12 cellular contexts compared by ENCODE assay signal in the genomic region with DNA sequence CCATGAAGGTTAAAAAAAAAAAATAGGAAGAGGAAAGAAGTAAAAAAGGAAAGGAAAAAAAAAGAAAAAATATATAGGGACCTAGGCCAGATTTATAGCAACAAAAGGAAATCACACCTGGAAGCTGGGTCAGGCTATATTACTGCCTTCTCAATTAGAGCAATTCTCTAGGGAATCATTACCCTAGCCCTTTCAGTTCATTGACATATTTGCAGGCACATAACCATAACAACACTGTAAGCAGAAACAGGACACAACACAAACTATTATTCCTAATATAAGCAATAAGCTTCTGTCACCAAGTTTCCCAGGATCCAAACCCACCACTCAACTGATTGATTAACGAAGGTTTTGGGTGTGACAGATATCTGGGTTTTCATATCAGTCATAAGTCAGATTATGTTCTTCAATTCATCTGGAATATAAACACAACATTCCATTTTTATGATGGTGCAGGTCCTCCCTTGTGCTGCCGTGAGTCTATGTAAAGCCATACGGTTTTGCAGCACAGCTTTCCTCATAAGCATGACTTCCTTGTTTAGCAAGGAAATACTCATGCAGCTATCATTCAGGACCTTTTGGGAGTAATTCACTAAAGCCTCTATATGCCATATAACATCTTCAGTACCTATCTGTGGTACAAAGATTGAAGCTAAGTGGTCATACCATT. TPM values are rescaled to one million over a fixed set of nuclear protein-coding genes. Genes with fewer than 3 reads are reported as not detected.
DNase-seq lines count a peak whose midpoint lies in the region; ATAC-seq and TF ChIP-seq lines count a peak whose summit lies in the region.
"Had no signal": no experiment of that assay in that cellular context is flagged by ENCODE, and none has a peak within 500 bp of the region (broad histone marks: within the 10 kb centered on the region; RNA-seq: fewer than 3 reads in every experiment).

No MANE protein-coding gene starts in this region.

- no peak overlapping the region for H3K4ac ChIP-seq in mesenchymal stem cell (ENCODE audit: low read depth in 1 of 2, low read length in 2 of 2)

- H3K27ac ChIP-seq in brain microvascular endothelial cell = peak overlapping the region; percentile 59
- peak overlapping the region; percentile 9 for H3K27ac ChIP-seq in mesenchymal stem cell (ENCODE audit: low read length, poor library complexity, severe bottlenecking)
- H3K27ac ChIP-seq: PC-9 had no signal

- H3K4me3 ChIP-seq in brain microvascular endothelial cell (ENCODE audit: low read depth, low read length) (no peak overlapping the region), mesenchymal stem cell (ENCODE audit: insufficient read depth in 1 of 2, low read depth in 1 of 2, low read length in 2 of 2) (peak overlapping the region in 1 of 2 experiments; percentile 15)
- H3K4me3 ChIP-seq: PC-9 had no signal

- no peak overlapping the region for H2BK5ac ChIP-seq in mesenchymal stem cell (ENCODE audit: low read depth, low read length, poor library complexity, severe bottlenecking)

- H3K27ac Mint-ChIP-seq in Calu3 (ENCODE audit: unreplicated experiment) = peak overlapping the region; percentile 77

- intact Hi-C loops in Calu3 (cut with micrococcal nuclease; ENCODE audit: unreplicated experiment) = no loop called here

- peaks cover 25% of the 10 kb centered on the region for H3K4me1 Mint-ChIP-seq in Calu3 (ENCODE audit: low read depth, unreplicated experiment)

- H2AFZ ChIP-seq in mesenchymal stem cell (ENCODE audit: low read depth, low read length) = no peak overlapping the region
- H2AFZ ChIP-seq: PC-9 had no signal

- in situ Hi-C loops in brain microvascular endothelial cell (cut with HindIII; ENCODE audit: low pct_ligation_motif_present, low sequenced_read_pairs) = no loop called here

- H3K4me1 ChIP-seq in mesenchymal stem cell (ENCODE audit: control insufficient read depth, insufficient read depth, low read depth, low read length) = peaks cover 5% of the 10 kb centered on the region

- no TSS peak for BruUV-seq in Calu3 (replicated peaks; lab: Mats Ljungman, UMichigan)

- ATAC-seq in HG02840 (IDR thresholded peaks at IDR 0.05; ENCODE audit: low FRiP score, unreplicated experiment) = no peak

- H3K9me3 Mint-ChIP-seq in Calu3 (ENCODE audit: low read depth, unreplicated experiment) = no peaks in the 10 kb centered on the region

- no peaks in the 10 kb centered on the region for H3K9me3 ChIP-seq in mesenchymal stem cell (ENCODE audit: control insufficient read depth, low read length)

- no peak overlapping the region for H2BK12ac ChIP-seq in mesenchymal stem cell (ENCODE audit: low read length in 2 of 2)

- H3K27me3 ChIP-seq in brain microvascular endothelial cell (replicated peaks) (no peaks in the 10 kb centered on the region), mesenchymal stem cell (ENCODE audit: control insufficient read depth in 1 of 2, insufficient read depth in 1 of 2, low read length in 2 of 2) (no peaks in the 10 kb centered on the region)

- no peak overlapping the region for H2BK15ac ChIP-seq in mesenchymal stem cell (ENCODE audit: low read depth, poor library complexity, severe bottlenecking)

- no peak overlapping the region for H3K14ac ChIP-seq in mesenchymal stem cell (ENCODE audit: low read length in 2 of 2)

- H3K18ac ChIP-seq in mesenchymal stem cell (ENCODE audit: low read depth in 1 of 2, low read length in 2 of 2) = no peak overlapping the region

- no peak overlapping the region for H2BK120ac ChIP-seq in mesenchymal stem cell (ENCODE audit: low read depth, low read length)

- no peaks in the 10 kb centered on the region for H3K79me1 ChIP-seq in mesenchymal stem cell (replicated peaks; ENCODE audit: low read length, poor library complexity, severe bottlenecking)

- H3K36me3 Mint-ChIP-seq in Calu3 (ENCODE audit: insufficient read depth, unreplicated experiment) = peaks cover 42% of the 10 kb centered on the region

- H3K36me3 ChIP-seq in brain microvascular endothelial cell (replicated peaks) (peaks cover 2% of the 10 kb centered on the region), mesenchymal stem cell (ENCODE audit: control insufficient read depth in 1 of 2, insufficient read depth in 2 of 2, low read depth in 1 of 2, low read length in 2 of 2) (peaks cover 4 to 15% of the 10 kb centered on the region in 2 experiments)

- no peak for DNase-seq in Calu3
- DNase-seq in LHCN-M2 (ENCODE audit: low read depth) = peak; percentile 50
- DNase-seq in brain microvascular endothelial cell = peak; percentile 71
- DNase-seq in mesenchymal stem cell = peak; percentile 84
- DNase-seq in NCI-H345 treated with DMSO at 0.1 percent for 48 hours (lab: John Stamatoyannopoulos, UW; ENCODE audit: unreplicated experiment) = no peak
- DNase-seq in NCI-H82 (lab: John Stamatoyannopoulos, UW) = no peak
- no peak for DNase-seq in NCI-H128 (lab: John Stamatoyannopoulos, UW; ENCODE audit: unreplicated experiment)
- DNase-seq: amygdala, NCI-H1417 treated with DMSO at 0.1 percent for 48 hours, nucleus accumbens, PC-9 had no signal

- peak overlapping the region; percentile 79 for H3K4me3 Mint-ChIP-seq in Calu3 (ENCODE audit: low read depth, unreplicated experiment)

- CTCF ChIA-PET in Calu3 (lab: Charles Lee) = no interaction called here

- no peak overlapping the region for H3K23ac ChIP-seq in mesenchymal stem cell (ENCODE audit: low read length in 2 of 2)

- no peak overlapping the region for H4K8ac ChIP-seq in mesenchymal stem cell (ENCODE audit: low read length)

- TF ChIP-seq CTCF in Calu3 (IDR thresholded peaks at IDR 0.05; ENCODE audit: unreplicated experiment) = no peak
- no peak for TF ChIP-seq CTCF in brain microvascular endothelial cell (IDR thresholded peaks at IDR 0.05; ENCODE audit: low read depth, low read length, missing control alignments)

- H3K4me2 ChIP-seq in mesenchymal stem cell (ENCODE audit: low read length, poor library complexity, severe bottlenecking) = peak overlapping the region; percentile 6

- peak overlapping the region; percentile 32 for H3K9ac ChIP-seq in mesenchymal stem cell (ENCODE audit: low read length)

- 0% methylated on average over 2 of the region's 3 CpGs for WGBS in mesenchymal stem cell

- H2AK5ac ChIP-seq in mesenchymal stem cell (ENCODE audit: low read length, severe bottlenecking) = no peak overlapping the region

- no peaks in the 10 kb centered on the region for H3K27me3 Mint-ChIP-seq in Calu3 (ENCODE audit: unreplicated experiment)

- H4K91ac ChIP-seq in mesenchymal stem cell (ENCODE audit: low read length) = no peak overlapping the region

RNA-seq across cellular contexts. Expression of a gene that starts 4.2 kb away (rescaled TPM):
- total RNA-seq in Calu3 (2022) (40.1 and 41.1 TPM in 2 replicates), LHCN-M2 (2014; rRNA removed) (104 and 114 TPM in 2 replicates)
- 29.1 TPM for polyA plus RNA-seq in LHCN-M2 (2012)
- polyA plus RNA-seq in mesenchymal stem cell (2013, experiment 1 of 2) = 95.7 TPM
- 101 TPM for polyA plus RNA-seq in mesenchymal stem cell (2013, experiment 2 of 2)

Comparison
In these comparisons a context has a peak if more than half of its experiments do, and no peak if none do; other contexts are left out.
1. DNase-seq: peak in LHCN-M2 (single experiment), brain microvascular endothelial cell (single experiment) and mesenchymal stem cell (single experiment); none in Calu3 (single experiment), NCI-H345 treated with DMSO at 0.1 percent for 48 hours (single experiment), NCI-H82 (single experiment) and NCI-H128 (single experiment).